Comparison of ENCODE assay signal across 9 cellular contexts in the genomic region with DNA sequence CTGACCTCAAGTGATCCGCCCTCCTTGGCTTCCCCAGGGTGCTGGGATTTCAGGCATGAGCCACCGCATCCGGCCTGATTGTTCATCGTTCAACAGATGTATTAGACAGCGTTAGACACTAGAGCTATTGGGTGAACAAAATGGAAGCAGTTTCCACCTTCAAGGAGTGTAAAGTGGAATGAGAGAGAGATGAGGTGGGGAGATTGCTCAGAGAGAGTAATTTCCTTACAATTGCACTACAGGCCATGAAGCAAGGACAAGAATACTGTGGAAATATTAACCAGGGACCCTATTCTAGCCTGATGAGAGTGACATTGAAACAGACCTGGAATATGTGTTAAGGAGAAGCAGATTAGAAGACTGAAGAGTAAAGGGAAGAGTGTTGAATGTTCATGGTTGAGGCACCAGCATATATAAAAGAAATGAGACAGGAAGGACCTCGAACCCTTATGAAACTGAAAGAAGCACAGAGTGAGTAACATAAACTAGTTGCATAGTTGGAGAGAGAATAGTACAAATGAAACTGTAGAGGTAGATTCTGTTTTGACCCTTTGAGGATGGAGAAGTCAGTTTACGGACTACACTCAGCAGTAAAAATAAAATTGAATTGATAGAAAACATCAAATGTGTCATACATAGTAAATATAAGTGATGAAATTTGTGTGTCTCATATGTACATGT. TPM values are rescaled to one million over a fixed set of nuclear protein-coding genes. Genes with fewer than 3 reads are reported as not detected.
DNase-seq lines count a peak whose midpoint lies in the region; ATAC-seq and TF ChIP-seq lines count a peak whose summit lies in the region.
"Had no signal": no experiment of that assay in that cellular context is flagged by ENCODE, and none has a peak within 500 bp of the region (broad histone marks: within the 10 kb centered on the region; RNA-seq: fewer than 3 reads in every experiment).

No MANE protein-coding gene starts in this region.

- H3K36me3 Mint-ChIP-seq in memory B cell: peaks cover 3% of the 10 kb centered on the region

- H3K27ac ChIP-seq in breast epithelium: no peak overlapping the region

- H3K27ac Mint-ChIP-seq in memory B cell: peak overlapping the region; percentile 65

- no peaks in the 10 kb centered on the region for H3K9me3 Mint-ChIP-seq in memory B cell

- peak overlapping the region; percentile 11 for H3K4me3 Mint-ChIP-seq in memory B cell

- peak; percentile 84 for ATAC-seq in GM18861 (IDR thresholded peaks at IDR 0.05; ENCODE audit: unreplicated experiment)
- ATAC-seq in GM21528 (IDR thresholded peaks at IDR 0.05; ENCODE audit: low FRiP score, unreplicated experiment): peak; percentile 61
- ATAC-seq in HG03460 (IDR thresholded peaks at IDR 0.05; ENCODE audit: unreplicated experiment): peak; percentile 74
- peak; percentile 79 for ATAC-seq in memory B cell (ENCODE audit: low read depth)

- DNase-seq in memory B cell (ENCODE audit: low spot score in 2 of 2) (no peak), cardiac septum (ENCODE audit: low spot score) (no peak), breast epithelium (ENCODE audit: low spot score in 2 of 2) (no peak), NCI-H774 (lab: John Stamatoyannopoulos, UW) (no peak), retina (no peak)

- no peak for TF ChIP-seq CTCF in breast epithelium (IDR thresholded peaks at IDR 0.05)

- no peaks in the 10 kb centered on the region for H3K9me3 ChIP-seq in breast epithelium

- peaks cover 19% of the 10 kb centered on the region for H3K4me1 Mint-ChIP-seq in memory B cell

- H3K27me3 ChIP-seq in breast epithelium: no peaks in the 10 kb centered on the region

- H3K4me3 ChIP-seq in breast epithelium: no peak overlapping the region

- H3K27me3 Mint-ChIP-seq in memory B cell: no peaks in the 10 kb centered on the region
- H3K27me3 Mint-ChIP-seq: progenitor cell of endocrine pancreas had no signal

- no peak for TF ChIP-seq POLR2A in breast epithelium (IDR thresholded peaks at IDR 0.05)

- intact Hi-C loops in cardiac septum (cut with DNase I) (no loop called here), breast epithelium (cut with DNase I; ENCODE audit: low total_unique reads) (no loop called here)

- no peaks in the 10 kb centered on the region for H3K36me3 ChIP-seq in breast epithelium

- H3K4me1 ChIP-seq in breast epithelium: no peaks in the 10 kb centered on the region

RNA-seq across cellular contexts. Expression of a gene that starts 7.2 kb away (rescaled TPM):
- 26.8 TPM for total RNA-seq in cardiac septum
- 10 to 100 TPM; 33.1 to 49.0 (median 34.2) TPM for total RNA-seq in breast epithelium

RNA-seq across cellular contexts. Expression of a gene that starts 21.8 kb away (rescaled TPM):
- total RNA-seq in cardiac septum: 29.7 TPM
- total RNA-seq in breast epithelium: 10 to 100 TPM in 2 of 3 donors, 1 to 10 TPM in 1; 6.9 to 19.9 (median 14.7) TPM
